Comparison of ENCODE assay signal across 1 cellular context in the genomic region with DNA sequence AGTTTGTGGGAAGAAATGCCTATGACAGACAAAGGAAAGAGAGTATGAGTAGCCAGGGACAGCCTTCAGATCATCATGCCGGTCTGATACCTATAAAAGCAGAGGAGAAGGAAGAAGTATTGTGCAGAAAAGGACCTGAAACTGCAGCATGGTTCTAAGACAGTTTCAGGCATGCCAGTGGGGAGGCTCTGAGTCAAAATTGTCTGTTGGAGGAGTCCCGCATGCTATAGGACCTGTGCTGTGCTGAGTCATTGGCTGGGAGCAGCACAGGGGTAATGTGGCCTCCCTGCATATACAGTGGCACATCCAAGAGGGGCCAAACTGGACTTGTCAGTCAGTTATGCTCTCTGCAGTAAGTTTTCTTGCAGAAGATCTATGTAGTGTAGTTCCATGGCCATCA.
TF ChIP-seq lines count a peak whose summit lies in the region.

No MANE protein-coding gene starts in this region.

TF ChIP-seq in K562, 482 proteins besides CTCF, POLR2A, EP300 and RAD21 (continued from another document and continues in another):
- TF ChIP-seq, protein P1, sequence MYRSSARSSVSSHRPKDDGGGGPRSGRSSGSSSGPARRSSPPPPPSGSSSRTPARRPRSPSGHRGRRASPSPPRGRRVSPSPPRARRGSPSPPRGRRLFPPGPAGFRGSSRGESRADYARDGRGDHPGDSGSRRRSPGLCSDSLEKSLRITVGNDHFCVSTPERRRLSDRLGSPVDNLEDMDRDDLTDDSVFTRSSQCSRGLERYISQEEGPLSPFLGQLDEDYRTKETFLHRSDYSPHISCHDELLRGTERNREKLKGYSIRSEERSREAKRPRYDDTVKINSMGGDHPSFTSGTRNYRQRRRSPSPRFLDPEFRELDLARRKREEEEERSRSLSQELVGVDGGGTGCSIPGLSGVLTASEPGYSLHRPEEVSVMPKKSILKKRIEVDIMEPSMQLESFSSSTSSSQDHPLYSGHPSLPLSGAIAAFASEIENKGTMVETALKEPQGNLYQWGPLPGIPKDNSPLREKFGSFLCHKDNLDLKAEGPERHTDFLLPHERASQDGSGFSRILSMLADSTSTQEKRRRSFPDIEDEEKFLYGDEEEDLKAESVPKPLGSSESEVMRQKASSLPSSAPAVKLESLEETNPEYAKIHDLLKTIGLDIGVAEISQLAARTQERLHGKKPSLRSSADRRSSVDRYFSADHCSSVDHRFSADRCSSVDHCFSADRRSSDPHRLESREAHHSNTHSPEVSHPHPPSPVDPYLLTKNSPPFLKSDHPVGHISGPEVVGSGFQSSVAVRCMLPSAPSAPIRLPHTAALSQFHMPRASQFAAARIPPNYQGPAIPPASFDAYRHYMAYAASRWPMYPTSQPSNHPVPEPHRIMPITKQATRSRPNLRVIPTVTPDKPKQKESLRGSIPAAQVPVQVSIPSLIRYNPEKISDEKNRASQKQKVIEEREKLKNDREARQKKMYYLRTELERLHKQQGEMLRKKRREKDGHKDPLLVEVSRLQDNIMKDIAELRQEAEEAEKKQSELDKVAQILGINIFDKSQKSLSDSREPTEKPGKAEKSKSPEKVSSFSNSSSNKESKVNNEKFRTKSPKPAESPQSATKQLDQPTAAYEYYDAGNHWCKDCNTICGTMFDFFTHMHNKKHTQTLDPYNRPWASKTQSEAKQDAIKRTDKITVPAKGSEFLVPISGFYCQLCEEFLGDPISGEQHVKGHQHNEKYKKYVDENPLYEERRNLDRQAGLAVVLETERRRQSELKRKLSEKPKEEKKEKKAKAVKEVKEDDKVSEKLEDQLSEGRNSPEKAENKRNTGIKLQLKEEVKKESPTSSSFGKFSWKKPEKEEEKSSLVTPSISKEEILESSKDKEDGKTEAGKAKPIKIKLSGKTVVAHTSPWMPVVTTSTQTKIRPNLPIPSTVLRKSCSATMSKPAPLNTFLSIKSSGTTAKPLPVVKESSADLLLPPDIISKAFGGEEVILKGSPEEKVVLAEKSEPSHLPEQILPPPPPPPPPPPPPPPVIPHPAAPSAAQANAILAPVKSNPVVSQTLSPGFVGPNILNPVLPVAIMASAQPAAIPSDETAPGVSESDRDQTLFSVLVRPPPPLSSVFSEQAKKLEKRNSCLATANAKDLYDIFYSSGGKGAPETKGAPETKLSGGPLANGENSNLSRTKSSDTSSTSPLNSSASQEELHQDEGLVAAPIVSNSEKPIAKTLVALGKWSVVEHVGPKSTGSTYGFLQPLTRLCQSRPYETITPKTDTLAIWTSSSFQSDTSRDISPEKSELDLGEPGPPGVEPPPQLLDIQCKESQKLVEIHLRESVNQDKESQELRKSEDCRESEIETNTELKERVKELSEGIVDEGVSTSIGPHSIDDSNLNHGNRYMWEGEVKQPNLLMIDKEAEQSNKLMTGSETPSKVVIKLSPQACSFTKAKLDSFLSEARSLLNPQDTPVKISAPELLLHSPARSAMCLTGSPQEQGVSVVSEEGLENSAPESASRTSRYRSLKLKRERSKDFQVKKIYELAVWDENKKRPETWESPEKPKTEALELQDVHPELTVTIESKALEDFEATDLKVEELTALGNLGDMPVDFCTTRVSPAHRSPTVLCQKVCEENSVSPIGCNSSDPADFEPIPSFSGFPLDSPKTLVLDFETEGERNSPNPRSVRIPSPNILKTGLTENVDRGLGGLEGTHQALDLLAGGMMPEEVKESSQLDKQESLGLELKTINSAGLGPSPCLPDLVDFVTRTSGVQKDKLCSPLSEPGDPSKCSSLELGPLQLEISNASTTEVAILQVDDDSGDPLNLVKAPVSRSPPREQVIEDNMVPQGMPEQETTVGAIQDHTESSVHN (IDR thresholded peaks at IDR 0.05; ENCODE audit: borderline replicate concordance in 1 of 2, low read depth in 1 of 2): no peak
- TF ChIP-seq SRF (CRISPR knock-in tag; IDR thresholded peaks at IDR 0.05) (peak in 1 of 2 experiments; percentile 32; a peak in 1 of 4 replicates), ZBTB1 (CRISPR knock-in tag; IDR thresholded peaks at IDR 0.05; ENCODE audit: borderline replicate concordance, low read depth) (no peak), PRMT5 (CRISPR knock-in tag; IDR thresholded peaks at IDR 0.05) (no peak), PTRF (tag; IDR thresholded peaks at IDR 0.05) (no peak), BRD9 (IDR thresholded peaks at IDR 0.05; ENCODE audit: low read depth, partially characterized antibody) (no peak), ZNF316 (IDR thresholded peaks at IDR 0.05) (peak; percentile 57; the same call in 1 of the 2 replicates), ZKSCAN1 (IDR thresholded peaks at IDR 0.05; ENCODE audit: low read depth, low read length) (no peak), HDAC8 (tag; IDR thresholded peaks at IDR 0.05) (no peak), KLF16 (IDR thresholded peaks at IDR 0.05) (no peak), SMAD1 (IDR thresholded peaks at IDR 0.05; ENCODE audit: low read depth, low read length, partially characterized antibody) (no peak), FOXP1 (CRISPR knock-in tag; IDR thresholded peaks at IDR 0.05) (no peak), FOS (IDR thresholded peaks at IDR 0.05; ENCODE audit: extremely low read depth, insufficient read length) (no peak), NFXL1 (CRISPR knock-in tag; IDR thresholded peaks at IDR 0.05) (no peak), JUND (IDR thresholded peaks at IDR 0.05; ENCODE audit: borderline replicate concordance, low read depth, low read length) (no peak), JUND (tag; IDR thresholded peaks at IDR 0.05; ENCODE audit: borderline replicate concordance, low read depth, low read length) (peak; percentile 48; the same call in 1 of the 3 replicates), NFATC3 (IDR thresholded peaks at IDR 0.05) (no peak), WHSC1 (IDR thresholded peaks at IDR 0.05; ENCODE audit: low read length) (no peak), ZNF3 (CRISPR knock-in tag; IDR thresholded peaks at IDR 0.05) (no peak), ZNF561 (CRISPR knock-in tag; conservative IDR thresholded peaks at IDR 0.05) (no peak), ZNF707 (CRISPR knock-in tag; conservative IDR thresholded peaks at IDR 0.05) (no peak), MAFK (IDR thresholded peaks at IDR 0.05; ENCODE audit: low read length) (peak; percentile 65; the same call in 1 of the 2 replicates), ZNF57 (CRISPR knock-in tag; IDR thresholded peaks at IDR 0.05) (no peak), NFE2 (IDR thresholded peaks at IDR 0.05; ENCODE audit: low read depth) (peak; percentile 90), CBX5 (IDR thresholded peaks at IDR 0.05; ENCODE audit: borderline replicate concordance, low read depth) (no peak), MAFF (IDR thresholded peaks at IDR 0.05; ENCODE audit: low read length) (peak; percentile 72), EHMT2 (IDR thresholded peaks at IDR 0.05) (no peak), HNRNPUL1 (IDR thresholded peaks at IDR 0.05; ENCODE audit: low read length) (no peak), FIP1L1 (IDR thresholded peaks at IDR 0.05; ENCODE audit: low read depth, low read length, poor library complexity, severe bottlenecking) (no peak), RBM25 (IDR thresholded peaks at IDR 0.05; ENCODE audit: low read depth, low read length, severe bottlenecking) (no peak), MAZ (CRISPR knock-in tag; conservative IDR thresholded peaks at IDR 0.05 in 1 of 2, IDR thresholded peaks at IDR 0.05 in 1 of 2) (no peak), CTBP1 (IDR thresholded peaks at IDR 0.05; ENCODE audit: borderline replicate concordance) (no peak), CBX2 (IDR thresholded peaks at IDR 0.05; ENCODE audit: insufficient read depth, low read length, poor library complexity, severe bottlenecking) (no peak), C11orf30 (IDR thresholded peaks at IDR 0.05; ENCODE audit: low read depth) (peak; percentile 68), JUNB (CRISPR knock-in tag; conservative IDR thresholded peaks at IDR 0.05) (no peak), LEF1 (IDR thresholded peaks at IDR 0.05) (no peak), ZNF197 (CRISPR knock-in tag; IDR thresholded peaks at IDR 0.05; ENCODE audit: low read depth) (no peak), POU5F1 (IDR thresholded peaks at IDR 0.05; ENCODE audit: borderline replicate concordance, low read depth, low read length, partially characterized antibody) (no peak)
- TF ChIP-seq, protein P2, sequence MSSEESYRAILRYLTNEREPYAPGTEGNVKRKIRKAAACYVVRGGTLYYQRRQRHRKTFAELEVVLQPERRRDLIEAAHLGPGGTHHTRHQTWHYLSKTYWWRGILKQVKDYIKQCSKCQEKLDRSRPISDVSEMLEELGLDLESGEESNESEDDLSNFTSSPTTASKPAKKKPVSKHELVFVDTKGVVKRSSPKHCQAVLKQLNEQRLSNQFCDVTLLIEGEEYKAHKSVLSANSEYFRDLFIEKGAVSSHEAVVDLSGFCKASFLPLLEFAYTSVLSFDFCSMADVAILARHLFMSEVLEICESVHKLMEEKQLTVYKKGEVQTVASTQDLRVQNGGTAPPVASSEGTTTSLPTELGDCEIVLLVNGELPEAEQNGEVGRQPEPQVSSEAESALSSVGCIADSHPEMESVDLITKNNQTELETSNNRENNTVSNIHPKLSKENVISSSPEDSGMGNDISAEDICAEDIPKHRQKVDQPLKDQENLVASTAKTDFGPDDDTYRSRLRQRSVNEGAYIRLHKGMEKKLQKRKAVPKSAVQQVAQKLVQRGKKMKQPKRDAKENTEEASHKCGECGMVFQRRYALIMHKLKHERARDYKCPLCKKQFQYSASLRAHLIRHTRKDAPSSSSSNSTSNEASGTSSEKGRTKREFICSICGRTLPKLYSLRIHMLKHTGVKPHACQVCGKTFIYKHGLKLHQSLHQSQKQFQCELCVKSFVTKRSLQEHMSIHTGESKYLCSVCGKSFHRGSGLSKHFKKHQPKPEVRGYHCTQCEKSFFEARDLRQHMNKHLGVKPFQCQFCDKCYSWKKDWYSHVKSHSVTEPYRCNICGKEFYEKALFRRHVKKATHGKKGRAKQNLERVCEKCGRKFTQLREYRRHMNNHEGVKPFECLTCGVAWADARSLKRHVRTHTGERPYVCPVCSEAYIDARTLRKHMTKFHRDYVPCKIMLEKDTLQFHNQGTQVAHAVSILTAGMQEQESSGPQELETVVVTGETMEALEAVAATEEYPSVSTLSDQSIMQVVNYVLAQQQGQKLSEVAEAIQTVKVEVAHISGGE (CRISPR knock-in tag; IDR thresholded peaks at IDR 0.05): no peak
- TF ChIP-seq, protein P3, sequence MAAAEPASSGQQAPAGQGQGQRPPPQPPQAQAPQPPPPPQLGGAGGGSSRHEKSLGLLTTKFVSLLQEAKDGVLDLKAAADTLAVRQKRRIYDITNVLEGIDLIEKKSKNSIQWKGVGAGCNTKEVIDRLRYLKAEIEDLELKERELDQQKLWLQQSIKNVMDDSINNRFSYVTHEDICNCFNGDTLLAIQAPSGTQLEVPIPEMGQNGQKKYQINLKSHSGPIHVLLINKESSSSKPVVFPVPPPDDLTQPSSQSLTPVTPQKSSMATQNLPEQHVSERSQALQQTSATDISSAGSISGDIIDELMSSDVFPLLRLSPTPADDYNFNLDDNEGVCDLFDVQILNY (CRISPR knock-in tag; IDR thresholded peaks at IDR 0.05): no peak
- TF ChIP-seq, protein P4, sequence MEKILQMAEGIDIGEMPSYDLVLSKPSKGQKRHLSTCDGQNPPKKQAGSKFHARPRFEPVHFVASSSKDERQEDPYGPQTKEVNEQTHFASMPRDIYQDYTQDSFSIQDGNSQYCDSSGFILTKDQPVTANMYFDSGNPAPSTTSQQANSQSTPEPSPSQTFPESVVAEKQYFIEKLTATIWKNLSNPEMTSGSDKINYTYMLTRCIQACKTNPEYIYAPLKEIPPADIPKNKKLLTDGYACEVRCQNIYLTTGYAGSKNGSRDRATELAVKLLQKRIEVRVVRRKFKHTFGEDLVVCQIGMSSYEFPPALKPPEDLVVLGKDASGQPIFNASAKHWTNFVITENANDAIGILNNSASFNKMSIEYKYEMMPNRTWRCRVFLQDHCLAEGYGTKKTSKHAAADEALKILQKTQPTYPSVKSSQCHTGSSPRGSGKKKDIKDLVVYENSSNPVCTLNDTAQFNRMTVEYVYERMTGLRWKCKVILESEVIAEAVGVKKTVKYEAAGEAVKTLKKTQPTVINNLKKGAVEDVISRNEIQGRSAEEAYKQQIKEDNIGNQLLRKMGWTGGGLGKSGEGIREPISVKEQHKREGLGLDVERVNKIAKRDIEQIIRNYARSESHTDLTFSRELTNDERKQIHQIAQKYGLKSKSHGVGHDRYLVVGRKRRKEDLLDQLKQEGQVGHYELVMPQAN (IDR thresholded peaks at IDR 0.05; ENCODE audit: borderline replicate concordance): no peak
- TF ChIP-seq, protein P5, sequence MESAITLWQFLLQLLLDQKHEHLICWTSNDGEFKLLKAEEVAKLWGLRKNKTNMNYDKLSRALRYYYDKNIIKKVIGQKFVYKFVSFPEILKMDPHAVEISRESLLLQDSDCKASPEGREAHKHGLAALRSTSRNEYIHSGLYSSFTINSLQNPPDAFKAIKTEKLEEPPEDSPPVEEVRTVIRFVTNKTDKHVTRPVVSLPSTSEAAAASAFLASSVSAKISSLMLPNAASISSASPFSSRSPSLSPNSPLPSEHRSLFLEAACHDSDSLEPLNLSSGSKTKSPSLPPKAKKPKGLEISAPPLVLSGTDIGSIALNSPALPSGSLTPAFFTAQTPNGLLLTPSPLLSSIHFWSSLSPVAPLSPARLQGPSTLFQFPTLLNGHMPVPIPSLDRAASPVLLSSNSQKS (CRISPR knock-in tag; IDR thresholded peaks at IDR 0.05): no peak
- TF ChIP-seq, protein P6, sequence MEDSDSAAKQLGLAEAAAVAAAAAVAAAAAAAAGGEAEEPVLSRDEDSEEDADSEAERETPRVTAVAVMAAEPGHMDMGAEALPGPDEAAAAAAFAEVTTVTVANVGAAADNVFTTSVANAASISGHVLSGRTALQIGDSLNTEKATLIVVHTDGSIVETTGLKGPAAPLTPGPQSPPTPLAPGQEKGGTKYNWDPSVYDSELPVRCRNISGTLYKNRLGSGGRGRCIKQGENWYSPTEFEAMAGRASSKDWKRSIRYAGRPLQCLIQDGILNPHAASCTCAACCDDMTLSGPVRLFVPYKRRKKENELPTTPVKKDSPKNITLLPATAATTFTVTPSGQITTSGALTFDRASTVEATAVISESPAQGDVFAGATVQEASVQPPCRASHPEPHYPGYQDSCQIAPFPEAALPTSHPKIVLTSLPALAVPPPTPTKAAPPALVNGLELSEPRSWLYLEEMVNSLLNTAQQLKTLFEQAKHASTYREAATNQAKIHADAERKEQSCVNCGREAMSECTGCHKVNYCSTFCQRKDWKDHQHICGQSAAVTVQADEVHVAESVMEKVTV (CRISPR knock-in tag; IDR thresholded peaks at IDR 0.05): no peak
- TF ChIP-seq, protein P7, sequence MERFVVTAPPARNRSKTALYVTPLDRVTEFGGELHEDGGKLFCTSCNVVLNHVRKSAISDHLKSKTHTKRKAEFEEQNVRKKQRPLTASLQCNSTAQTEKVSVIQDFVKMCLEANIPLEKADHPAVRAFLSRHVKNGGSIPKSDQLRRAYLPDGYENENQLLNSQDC (CRISPR knock-in tag; IDR thresholded peaks at IDR 0.05): no peak
